8 cellular contexts compared by ENCODE assay signal in genomic region chr22:42070517-42071422, GRCh38. TPM values are rescaled to one million over a fixed set of nuclear protein-coding genes. Genes with fewer than 3 reads are reported as not detected.
DNase-seq lines count a peak whose midpoint lies in the region; ATAC-seq and FAIRE-seq lines count a peak whose summit lies in the region.

NAGA (minus strand) TSS chr22:42070812; CDS start chr22:42070297, 515 bp downstream.

- peaks cover 28% of the 10 kb centered on the region for H3K4me1 ChIP-seq in effector memory CD4-positive, alpha-beta T cell (ENCODE audit: control insufficient read depth, insufficient read depth, low read length, poor library complexity, severe bottlenecking)

- H3K4me3 ChIP-seq in effector memory CD4-positive, alpha-beta T cell (ENCODE audit: insufficient read depth, low read depth, low read length, poor library complexity, severe bottlenecking): peak within 1 kb of the TSS; percentile 63

- H3K9me3 ChIP-seq in effector memory CD4-positive, alpha-beta T cell (ENCODE audit: control insufficient read depth, low read length): no peaks in the 10 kb centered on the region

- peak within 1 kb of the TSS; percentile 66 for H3K27ac ChIP-seq in effector memory CD4-positive, alpha-beta T cell (ENCODE audit: insufficient read depth, low read length, poor library complexity, severe bottlenecking)

- peak; percentile 79 for ATAC-seq in GM21367 (IDR thresholded peaks at IDR 0.05; ENCODE audit: unreplicated experiment)

- CTCF ChIA-PET in activated CD8-positive, alpha-beta memory T cell treated with anti-CD3 and anti-CD28 coated beads for 36 hours (lab: Charles Lee): interaction anchor here (0.9 to 1.9 kb wide), 3 partner anchors 9 to 104 kb away, joined by 4 to 6 read pairs (median 4); partner anchors contain the start of gene SMDT1

- no peaks in the 10 kb centered on the region for H3K27me3 ChIP-seq in effector memory CD4-positive, alpha-beta T cell (replicated peaks; ENCODE audit: control insufficient read depth, insufficient read depth, low read length, poor library complexity, severe bottlenecking)

- peak; percentile 98 for FAIRE-seq in HTR-8/SVneo (lab: Jason Lieb, UNC)

- POLR2A ChIA-PET in activated CD8-positive, alpha-beta memory T cell treated with anti-CD3 and anti-CD28 coated beads for 36 hours (lab: Charles Lee): interaction anchor here (0.6 to 2.7 kb wide), 6 partner anchors 8 to 481 kb away, joined by 3 to 19 read pairs (median 6); partner anchors contain the start of genes NDUFA6, PMM1 and SMDT1

- H3K36me3 ChIP-seq in effector memory CD4-positive, alpha-beta T cell (ENCODE audit: control insufficient read depth, insufficient read depth, low read length): peaks cover 16% of the 10 kb centered on the region

- DNase-seq in COLO829 (ENCODE audit: low spot score): peak; percentile 94
- peak; percentile 95 for DNase-seq in HTR-8/SVneo (ENCODE audit: insufficient read length, low spot score)
- DNase-seq in NOMO-1 treated with DMSO at 0.1 percent for 48 hours (lab: John Stamatoyannopoulos, UW; ENCODE audit: unreplicated experiment): peak; percentile 99
- DNase-seq in effector memory CD4-positive, alpha-beta T cell: peak; percentile 86 to 90 (median 89)
- DNase-seq in lung microvascular endothelial cell (ENCODE audit: low read depth in 2 of 2): peak; percentile 96
- DNase-seq in stimulated activated CD4-positive, alpha-beta T cell treated with anti-CD3 and anti-CD28 coated beads, TNF-alpha, amount 100 ng/mL, for 4 hours (ENCODE audit: low read depth in 3 of 3): peak; percentile 70 to 81 (median 81)

RNA-seq across cellular contexts. Expression of gene NAGA, which starts in this region (rescaled TPM):
- 10 to 100 TPM; 20.0 to 20.9 TPM for total RNA-seq in activated CD8-positive, alpha-beta memory T cell treated with anti-CD3 and anti-CD28 coated beads for 36 hours
- 12.3 and 19.0 TPM in 2 replicates for total RNA-seq in lung microvascular endothelial cell

Comparison
In these comparisons a context has a peak if more than half of its experiments do, and no peak if none do; other contexts are left out.
1. Peak in every context shown above with its lines: DNase-seq, ATAC-seq, H3K4me3 ChIP-seq and H3K27ac ChIP-seq.